ENCODE assay signal across 9 cellular contexts in the genomic region with DNA sequence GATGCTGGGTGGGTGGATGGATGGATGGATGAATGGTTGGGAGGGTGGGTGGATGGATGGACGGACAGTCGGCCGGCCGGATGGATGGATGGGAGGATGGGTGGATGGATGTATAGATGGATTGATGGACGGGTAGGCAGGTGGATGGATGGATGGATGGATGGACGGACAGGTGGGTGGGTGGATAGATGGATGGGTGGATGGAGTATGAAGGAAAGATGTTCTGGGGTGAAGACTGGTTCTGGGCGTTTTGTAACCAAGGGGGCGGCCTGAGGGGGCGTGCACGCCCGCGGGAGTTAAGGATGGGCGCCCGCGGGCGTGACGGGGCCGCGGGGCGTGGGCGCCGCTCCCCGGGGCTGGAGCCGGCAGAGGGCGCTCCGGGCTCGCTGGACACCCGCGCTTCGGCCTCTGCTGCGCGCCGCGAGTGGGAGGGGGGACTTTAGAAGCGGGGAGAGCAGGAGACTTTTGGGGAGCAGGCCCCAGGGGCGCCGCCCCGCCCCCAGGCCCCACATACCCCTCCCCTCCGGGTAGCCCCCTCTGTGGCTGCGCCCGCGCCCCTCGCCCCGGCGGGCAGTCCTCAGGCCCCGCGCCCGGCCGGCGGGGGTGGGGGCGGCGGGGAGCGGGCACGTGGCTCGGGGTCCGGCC. TPM values are rescaled to one million over a fixed set of nuclear protein-coding genes. Genes with fewer than 3 reads are reported as not detected.
DNase-seq lines count a peak whose midpoint lies in the region; ATAC-seq, FAIRE-seq and TF ChIP-seq lines count a peak whose summit lies in the region.
"Had no signal": no experiment of that assay in that cellular context is flagged by ENCODE, and none has a peak within 500 bp of the region (broad histone marks: within the 10 kb centered on the region; RNA-seq: fewer than 3 reads in every experiment).

Gene NECAB2, plus strand, starts transcription at position 407 of the 645 bp plus-strand sequence. CDS start 405 bp downstream, outside the sequence.

- FAIRE-seq in D721Med (lab: Jason Lieb, UNC) (no peak), pancreas (lab: Jason Lieb, UNC) (no peak)

- intact Hi-C loops in head of caudate nucleus (cut with DNase I) (no loop called here), pancreas (cut with DNase I) (loop anchor here in 2 of 3 donors (5.0 to 10.0 kb wide), 3 partner anchors 77 to 207 kb away; partner anchors contain the start of gene SLC38A8 (in 1 of the 2))

- no peaks in the 10 kb centered on the region for H3K9me3 Mint-ChIP-seq in activated T-cell treated with anti-CD3 and anti-CD28 coated beads, Interleukin-2, amount 50 U/mL, for 4 hours

- DNase-seq in D721Med (ENCODE audit: insufficient read length, low spot score) = peak; percentile 62
- peak; percentile 81 for DNase-seq in HEK293T (ENCODE audit: extremely low spot score)
- no peak for DNase-seq in activated T-cell treated with anti-CD3 and anti-CD28 coated beads, Interleukin-2, amount 50 U/mL, for 4 hours
- DNase-seq in head of caudate nucleus = peak in 31 of 42 donors; percentile 39 to 82 (median 64)
- DNase-seq in pancreas = peak in 4 of 6 donors; percentile 40 to 83 (median 64)

- CTCF ChIA-PET in HEK293T (lab: Yijun Ruan, JAX) = no interaction called here

- TF ChIP-seq CTCF in D721Med (IDR thresholded peaks at IDR 0.05; ENCODE audit: insufficient read depth, missing control alignments) = peak; percentile 64
- TF ChIP-seq CTCF in pancreas (IDR thresholded peaks at IDR 0.05) = peak; percentile 19 to 65 (median 54)

- no peaks in the 10 kb centered on the region for H3K36me3 Mint-ChIP-seq in activated T-cell treated with anti-CD3 and anti-CD28 coated beads, Interleukin-2, amount 50 U/mL, for 4 hours (ENCODE audit: insufficient read depth)

- H3K27me3 ChIP-seq in pancreas = no peaks in the 10 kb centered on the region

- ATAC-seq in activated T-cell treated with anti-CD3 and anti-CD28 coated beads, Interleukin-2, amount 50 U/mL, for 4 hours = peak; percentile 18 to 31
- ATAC-seq in pancreas (peak; percentile 55 to 89 (median 79)), GM21367 (IDR thresholded peaks at IDR 0.05; ENCODE audit: unreplicated experiment) (no peak), HG03378 (IDR thresholded peaks at IDR 0.05; ENCODE audit: unreplicated experiment) (no peak), HG03432 (IDR thresholded peaks at IDR 0.05; ENCODE audit: unreplicated experiment) (no peak)

- H3K4me3 Mint-ChIP-seq in activated T-cell treated with anti-CD3 and anti-CD28 coated beads, Interleukin-2, amount 50 U/mL, for 4 hours = no peak within 1 kb of the TSS

- H3K27ac ChIP-seq in pancreas = no peak within 1 kb of the TSS
- H3K27ac ChIP-seq: SK-N-MC had no signal

- H3K36me3 ChIP-seq in pancreas = no peaks in the 10 kb centered on the region

- 4 to 7% methylated on average over 33 to 52 of the region's 56 CpGs for WGBS in pancreas, 2 donors

- no peaks in the 10 kb centered on the region for H3K9me3 ChIP-seq in pancreas

- H3K4me1 ChIP-seq in pancreas = no peaks in the 10 kb centered on the region

- H3K4me3 ChIP-seq in pancreas = peak within 1 kb of the TSS in 2 of 4 donors; percentile 22 to 40
- H3K4me3 ChIP-seq: SK-N-MC had no signal

- H3K27me3 Mint-ChIP-seq in activated T-cell treated with anti-CD3 and anti-CD28 coated beads, Interleukin-2, amount 50 U/mL, for 4 hours (ENCODE audit: low read depth) = peaks cover 24% of the 10 kb centered on the region

- peaks cover 2% of the 10 kb centered on the region for H3K4me1 Mint-ChIP-seq in activated T-cell treated with anti-CD3 and anti-CD28 coated beads, Interleukin-2, amount 50 U/mL, for 4 hours (ENCODE audit: low read depth)

- POLR2A ChIA-PET in HEK293T (lab: Yijun Ruan, JAX) = no interaction called here

TF ChIP-seq in HEK293T, 16 proteins besides CTCF, POLR2A, EP300 and RAD21:
- TF ChIP-seq CTBP1 (IDR thresholded peaks at IDR 0.05; ENCODE audit: borderline replicate concordance) (peak; percentile 63; the same call in 1 of the 2 replicates), LEF1 (IDR thresholded peaks at IDR 0.05; ENCODE audit: borderline replicate concordance) (no peak)
- TF ChIP-seq, protein P1, sequence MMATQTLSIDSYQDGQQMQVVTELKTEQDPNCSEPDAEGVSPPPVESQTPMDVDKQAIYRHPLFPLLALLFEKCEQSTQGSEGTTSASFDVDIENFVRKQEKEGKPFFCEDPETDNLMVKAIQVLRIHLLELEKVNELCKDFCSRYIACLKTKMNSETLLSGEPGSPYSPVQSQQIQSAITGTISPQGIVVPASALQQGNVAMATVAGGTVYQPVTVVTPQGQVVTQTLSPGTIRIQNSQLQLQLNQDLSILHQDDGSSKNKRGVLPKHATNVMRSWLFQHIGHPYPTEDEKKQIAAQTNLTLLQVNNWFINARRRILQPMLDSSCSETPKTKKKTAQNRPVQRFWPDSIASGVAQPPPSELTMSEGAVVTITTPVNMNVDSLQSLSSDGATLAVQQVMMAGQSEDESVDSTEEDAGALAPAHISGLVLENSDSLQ (IDR thresholded peaks at IDR 0.05) = peak; percentile 77
TF ChIP-seq in HEK293T: peak in this region for 2.

RNA-seq across cellular contexts. Expression of gene NECAB2, which starts in this region (rescaled TPM):
- total RNA-seq in activated T-cell treated with anti-CD3 and anti-CD28 coated beads, Interleukin-2, amount 50 U/mL, for 4 hours = not detected
- 1 to 10 TPM in 2 of 6 donors, under 1 TPM in 4; 0.37 to 1.7 (median 0.81) TPM for total RNA-seq in pancreas
- 10 to 100 TPM in 1 of 2 donors, 1 to 10 TPM in 1; 6.3 to 23.8 TPM for polyA plus RNA-seq in pancreas

Comparison
In these comparisons a context has a peak if more than half of its experiments do, and no peak if none do; other contexts are left out.
1. Peak in ATAC-seq in activated T-cell treated with anti-CD3 and anti-CD28 coated beads, Interleukin-2, amount 50 U/mL, for 4 hours; RNA of the gene not detected or under 1 TPM.
2. ATAC-seq: peak in pancreas (4 of 4); none in GM21367 (single experiment), HG03378 (single experiment) and HG03432 (single experiment).